13 cellular contexts compared by ENCODE assay signal in genomic region chr2:68744517-68744916, GRCh38. TPM values are rescaled to one million over a fixed set of nuclear protein-coding genes. Genes with fewer than 3 reads are reported as not detected.
DNase-seq lines count a peak whose midpoint lies in the region; ATAC-seq and TF ChIP-seq lines count a peak whose summit lies in the region.
"Had no signal": no experiment of that assay in that cellular context is flagged by ENCODE, and none has a peak within 500 bp of the region (broad histone marks: within the 10 kb centered on the region; RNA-seq: fewer than 3 reads in every experiment).

No MANE protein-coding gene starts in this region.

- no peak for TF ChIP-seq POLR2A in breast epithelium (IDR thresholded peaks at IDR 0.05)

- H3K27me3 ChIP-seq in breast epithelium (no peaks in the 10 kb centered on the region), colonic mucosa (no peaks in the 10 kb centered on the region)
- H3K27me3 ChIP-seq: SJSA1 had no signal

- CTCF ChIA-PET in MCF 10A (lab: Yijun Ruan, JAX), result interaction anchor here (0.7 to 7.4 kb wide), 22 partner anchors 8 to 283 kb away, joined by 3 to 64 read pairs (median 5); partner anchors contain the start of genes APLF and ARHGAP25

- H3K4me3 Mint-ChIP-seq in MCF 10A (ENCODE audit: unreplicated experiment), result no peak overlapping the region
- no peak overlapping the region for H3K4me3 Mint-ChIP-seq in type B pancreatic cell

- H3K36me3 Mint-ChIP-seq in MCF 10A (ENCODE audit: insufficient read depth, unreplicated experiment), result no peaks in the 10 kb centered on the region
- H3K36me3 Mint-ChIP-seq in type B pancreatic cell, result no peaks in the 10 kb centered on the region

- H3K9me3 Mint-ChIP-seq in MCF 10A (ENCODE audit: unreplicated experiment) (no peaks in the 10 kb centered on the region), type B pancreatic cell (no peaks in the 10 kb centered on the region)
- H3K9me3 Mint-ChIP-seq: naive thymus-derived CD8-positive, alpha-beta T cell had no signal

- H3K27ac Mint-ChIP-seq in MCF 10A (ENCODE audit: low read depth, unreplicated experiment) (no peak overlapping the region), type B pancreatic cell (peak overlapping the region; percentile 27)

- intact Hi-C loops in MCF 10A (cut with micrococcal nuclease) (no loop called here), breast epithelium (cut with DNase I; ENCODE audit: low total_unique reads) (no loop called here), colonic mucosa (cut with DNase I) (no loop called here)

- POLR2A ChIA-PET in MCF 10A (lab: Yijun Ruan, JAX), result interaction anchor here (0.6 to 1.8 kb wide), 3 partner anchors 164 to 1016 kb away, joined by 3 read pairs; no protein-coding TSS in a partner anchor

- H3K4me3 ChIP-seq in breast epithelium (no peak overlapping the region), colonic mucosa (no peak overlapping the region)
- H3K4me3 ChIP-seq: GM23248, SJSA1 had no signal

- H3K27me3 Mint-ChIP-seq in MCF 10A (ENCODE audit: insufficient read depth, unreplicated experiment), result no peaks in the 10 kb centered on the region
- peaks cover 3% of the 10 kb centered on the region for H3K27me3 Mint-ChIP-seq in type B pancreatic cell
- H3K27me3 Mint-ChIP-seq: naive thymus-derived CD8-positive, alpha-beta T cell had no signal

- no peaks in the 10 kb centered on the region for H3K9me3 ChIP-seq in breast epithelium
- no peaks in the 10 kb centered on the region for H3K9me3 ChIP-seq in colonic mucosa
- H3K9me3 ChIP-seq: SJSA1 had no signal

- H3K27ac ChIP-seq in breast epithelium (peak overlapping the region in 1 of 2 donors; percentile 2), colonic mucosa (no peak overlapping the region)
- H3K27ac ChIP-seq: GM23248, SJSA1 had no signal

- no peak for ATAC-seq in HG03469 (IDR thresholded peaks at IDR 0.05; ENCODE audit: unreplicated experiment)
- no peak for ATAC-seq in HG02642 (IDR thresholded peaks at IDR 0.05; ENCODE audit: poor library complexity, unreplicated experiment)
- ATAC-seq: naive thymus-derived CD8-positive, alpha-beta T cell had no signal

- no peaks in the 10 kb centered on the region for H3K36me3 ChIP-seq in breast epithelium
- H3K36me3 ChIP-seq in colonic mucosa, result no peaks in the 10 kb centered on the region
- H3K36me3 ChIP-seq: SJSA1 had no signal

- peak; percentile 29 for TF ChIP-seq CTCF in MCF 10A (IDR thresholded peaks at IDR 0.05; ENCODE audit: unreplicated experiment)
- TF ChIP-seq CTCF in breast epithelium (IDR thresholded peaks at IDR 0.05), result no peak
- no peak for TF ChIP-seq CTCF in colonic mucosa (IDR thresholded peaks at IDR 0.05)
- no peak for TF ChIP-seq CTCF in type B pancreatic cell (conservative IDR thresholded peaks at IDR 0.05)

- no peaks in the 10 kb centered on the region for H3K4me1 ChIP-seq in breast epithelium
- H3K4me1 ChIP-seq in colonic mucosa, result peaks cover 6% of the 10 kb centered on the region

- H3K4me1 Mint-ChIP-seq in MCF 10A (ENCODE audit: insufficient read depth, unreplicated experiment), result peaks cover 29% of the 10 kb centered on the region
- H3K4me1 Mint-ChIP-seq in type B pancreatic cell (ENCODE audit: unreplicated experiment), result peaks cover 13% of the 10 kb centered on the region

- H3K9ac ChIP-seq in colonic mucosa (ENCODE audit: low read depth in 2 of 2, low read length in 2 of 2), result no peak overlapping the region
- H3K9ac ChIP-seq: GM23248 had no signal

- peak; percentile 9 for DNase-seq in MCF 10A (ENCODE audit: unreplicated experiment)
- DNase-seq in breast epithelium (ENCODE audit: low spot score in 2 of 2), result no peak
- peak; percentile 10 for DNase-seq in RPMI7951 (ENCODE audit: low read depth)
- peak; percentile 5 for DNase-seq in colonic mucosa
- DNase-seq in type B pancreatic cell (ENCODE audit: extremely low spot score, unreplicated experiment), result no peak
- DNase-seq in foreskin melanocyte, result no peak
- DNase-seq: activated CD4-positive, alpha-beta T cell treated with anti-CD3 and anti-CD28 coated beads for 4 hours; AML-193; GM23248; naive thymus-derived CD8-positive, alpha-beta T cell had no signal

- BruUV-seq in MCF 10A (replicated peaks; lab: Mats Ljungman, UMichigan), result no TSS peak

RNA-seq across cellular contexts. Expression of gene ARHGAP25, which starts 9.9 kb away (rescaled TPM):
- total RNA-seq in MCF 10A (2022) (0.93 TPM in 2 replicates), breast epithelium (10 to 100 TPM in 1 of 3 donors, 1 to 10 TPM in 2; 7.8 to 10.8 (median 9.5) TPM), colonic mucosa (1 to 10 TPM; 3.6 to 3.7 TPM), type B pancreatic cell (ENCODE audit: low replicate concordance) (1.1 and 2.4 TPM in 2 replicates)
- total RNA-seq in RPMI7951 (2014; rRNA removed; shearing (Covaris generic)), result 0.12 TPM in 1 of 2 replicates, not detected in the other
- total RNA-seq: GM23248, SJSA1 had no signal

Comparison
In these comparisons a context has a peak if more than half of its experiments do, and no peak if none do; other contexts are left out.
1. DNase-seq: peak in MCF 10A (single experiment), RPMI7951 (single experiment) and colonic mucosa (single experiment); none in breast epithelium (0 of 2), type B pancreatic cell (single experiment) and foreskin melanocyte (single experiment).